1 cellular context compared by ENCODE assay signal in genomic region chr19:10838377-10838776, GRCh38.
TF ChIP-seq lines count a peak whose summit lies in the region.

No MANE protein-coding gene starts in this region.

TF ChIP-seq in K562, 482 proteins besides CTCF, POLR2A, EP300 and RAD21:
- no peak for TF ChIP-seq SAFB (IDR thresholded peaks at IDR 0.05; ENCODE audit: borderline replicate concordance, low read depth, low read length)
- no peak for TF ChIP-seq ZNF444 (CRISPR knock-in tag; IDR thresholded peaks at IDR 0.05)
- TF ChIP-seq MIER1 (IDR thresholded peaks at IDR 0.05; ENCODE audit: low read depth) = no peak
- no peak; the same call in 1 of the 2 replicates for TF ChIP-seq ZNF445 (CRISPR knock-in tag; IDR thresholded peaks at IDR 0.05; ENCODE audit: low read depth)
- TF ChIP-seq RBM34 (IDR thresholded peaks at IDR 0.05; ENCODE audit: borderline replicate concordance, insufficient read depth, low read length) = no peak
- TF ChIP-seq NR3C1 (CRISPR knock-in tag; IDR thresholded peaks at IDR 0.05) = no peak
- no peak for TF ChIP-seq ZNF551 (CRISPR knock-in tag; IDR thresholded peaks at IDR 0.05)
- TF ChIP-seq, protein P1, sequence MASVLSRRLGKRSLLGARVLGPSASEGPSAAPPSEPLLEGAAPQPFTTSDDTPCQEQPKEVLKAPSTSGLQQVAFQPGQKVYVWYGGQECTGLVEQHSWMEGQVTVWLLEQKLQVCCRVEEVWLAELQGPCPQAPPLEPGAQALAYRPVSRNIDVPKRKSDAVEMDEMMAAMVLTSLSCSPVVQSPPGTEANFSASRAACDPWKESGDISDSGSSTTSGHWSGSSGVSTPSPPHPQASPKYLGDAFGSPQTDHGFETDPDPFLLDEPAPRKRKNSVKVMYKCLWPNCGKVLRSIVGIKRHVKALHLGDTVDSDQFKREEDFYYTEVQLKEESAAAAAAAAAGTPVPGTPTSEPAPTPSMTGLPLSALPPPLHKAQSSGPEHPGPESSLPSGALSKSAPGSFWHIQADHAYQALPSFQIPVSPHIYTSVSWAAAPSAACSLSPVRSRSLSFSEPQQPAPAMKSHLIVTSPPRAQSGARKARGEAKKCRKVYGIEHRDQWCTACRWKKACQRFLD (CRISPR knock-in tag; IDR thresholded peaks at IDR 0.05) = no peak
- TF ChIP-seq SMARCA5 (IDR thresholded peaks at IDR 0.05) = no peak
- TF ChIP-seq, protein P2, sequence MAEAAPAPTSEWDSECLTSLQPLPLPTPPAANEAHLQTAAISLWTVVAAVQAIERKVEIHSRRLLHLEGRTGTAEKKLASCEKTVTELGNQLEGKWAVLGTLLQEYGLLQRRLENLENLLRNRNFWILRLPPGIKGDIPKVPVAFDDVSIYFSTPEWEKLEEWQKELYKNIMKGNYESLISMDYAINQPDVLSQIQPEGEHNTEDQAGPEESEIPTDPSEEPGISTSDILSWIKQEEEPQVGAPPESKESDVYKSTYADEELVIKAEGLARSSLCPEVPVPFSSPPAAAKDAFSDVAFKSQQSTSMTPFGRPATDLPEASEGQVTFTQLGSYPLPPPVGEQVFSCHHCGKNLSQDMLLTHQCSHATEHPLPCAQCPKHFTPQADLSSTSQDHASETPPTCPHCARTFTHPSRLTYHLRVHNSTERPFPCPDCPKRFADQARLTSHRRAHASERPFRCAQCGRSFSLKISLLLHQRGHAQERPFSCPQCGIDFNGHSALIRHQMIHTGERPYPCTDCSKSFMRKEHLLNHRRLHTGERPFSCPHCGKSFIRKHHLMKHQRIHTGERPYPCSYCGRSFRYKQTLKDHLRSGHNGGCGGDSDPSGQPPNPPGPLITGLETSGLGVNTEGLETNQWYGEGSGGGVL (CRISPR knock-in tag; IDR thresholded peaks at IDR 0.05) = no peak
- no peak for TF ChIP-seq SRSF7 (optimal IDR thresholded peaks at IDR 0.05; ENCODE audit: low read depth, low read length)
- TF ChIP-seq, protein P3, sequence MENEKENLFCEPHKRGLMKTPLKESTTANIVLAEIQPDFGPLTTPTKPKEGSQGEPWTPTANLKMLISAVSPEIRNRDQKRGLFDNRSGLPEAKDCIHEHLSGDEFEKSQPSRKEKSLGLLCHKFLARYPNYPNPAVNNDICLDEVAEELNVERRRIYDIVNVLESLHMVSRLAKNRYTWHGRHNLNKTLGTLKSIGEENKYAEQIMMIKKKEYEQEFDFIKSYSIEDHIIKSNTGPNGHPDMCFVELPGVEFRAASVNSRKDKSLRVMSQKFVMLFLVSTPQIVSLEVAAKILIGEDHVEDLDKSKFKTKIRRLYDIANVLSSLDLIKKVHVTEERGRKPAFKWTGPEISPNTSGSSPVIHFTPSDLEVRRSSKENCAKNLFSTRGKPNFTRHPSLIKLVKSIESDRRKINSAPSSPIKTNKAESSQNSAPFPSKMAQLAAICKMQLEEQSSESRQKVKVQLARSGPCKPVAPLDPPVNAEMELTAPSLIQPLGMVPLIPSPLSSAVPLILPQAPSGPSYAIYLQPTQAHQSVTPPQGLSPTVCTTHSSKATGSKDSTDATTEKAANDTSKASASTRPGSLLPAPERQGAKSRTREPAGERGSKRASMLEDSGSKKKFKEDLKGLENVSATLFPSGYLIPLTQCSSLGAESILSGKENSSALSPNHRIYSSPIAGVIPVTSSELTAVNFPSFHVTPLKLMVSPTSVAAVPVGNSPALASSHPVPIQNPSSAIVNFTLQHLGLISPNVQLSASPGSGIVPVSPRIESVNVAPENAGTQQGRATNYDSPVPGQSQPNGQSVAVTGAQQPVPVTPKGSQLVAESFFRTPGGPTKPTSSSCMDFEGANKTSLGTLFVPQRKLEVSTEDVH (IDR thresholded peaks at IDR 0.05; ENCODE audit: low read depth, partially characterized antibody) = no peak
- 0 out of 2 replicates have a peak, but pooled peaks have one; percentile 40 for TF ChIP-seq POLR2AphosphoS5 (IDR thresholded peaks at IDR 0.05; ENCODE audit: control insufficient read depth, insufficient read depth, low read depth, low read length)
- TF ChIP-seq MBD2 (IDR thresholded peaks at IDR 0.05; ENCODE audit: borderline replicate concordance, low read depth) = no peak
- peak; percentile 89 for TF ChIP-seq TBP (optimal IDR thresholded peaks at IDR 0.05; ENCODE audit: low read depth, low read length)
- TF ChIP-seq CBX3 (IDR thresholded peaks at IDR 0.05; ENCODE audit: borderline replicate concordance in 1 of 2, low read length in 2 of 2) = peak in 1 of 2 experiments; percentile 57; a peak in 1 of 3 replicates
- no peak for TF ChIP-seq ZNF764 (CRISPR knock-in tag; IDR thresholded peaks at IDR 0.05; ENCODE audit: low read depth)
- TF ChIP-seq CHD1 (IDR thresholded peaks at IDR 0.05; ENCODE audit: low read length) = no peak
- TF ChIP-seq, protein P4, sequence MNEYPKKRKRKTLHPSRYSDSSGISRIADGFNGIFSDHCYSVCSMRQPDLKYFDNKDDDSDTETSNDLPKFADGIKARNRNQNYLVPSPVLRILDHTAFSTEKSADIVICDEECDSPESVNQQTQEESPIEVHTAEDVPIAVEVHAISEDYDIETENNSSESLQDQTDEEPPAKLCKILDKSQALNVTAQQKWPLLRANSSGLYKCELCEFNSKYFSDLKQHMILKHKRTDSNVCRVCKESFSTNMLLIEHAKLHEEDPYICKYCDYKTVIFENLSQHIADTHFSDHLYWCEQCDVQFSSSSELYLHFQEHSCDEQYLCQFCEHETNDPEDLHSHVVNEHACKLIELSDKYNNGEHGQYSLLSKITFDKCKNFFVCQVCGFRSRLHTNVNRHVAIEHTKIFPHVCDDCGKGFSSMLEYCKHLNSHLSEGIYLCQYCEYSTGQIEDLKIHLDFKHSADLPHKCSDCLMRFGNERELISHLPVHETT (CRISPR knock-in tag; conservative IDR thresholded peaks at IDR 0.05 in 1 of 2, IDR thresholded peaks at IDR 0.05 in 1 of 2) = no peak
- TF ChIP-seq, protein P5, sequence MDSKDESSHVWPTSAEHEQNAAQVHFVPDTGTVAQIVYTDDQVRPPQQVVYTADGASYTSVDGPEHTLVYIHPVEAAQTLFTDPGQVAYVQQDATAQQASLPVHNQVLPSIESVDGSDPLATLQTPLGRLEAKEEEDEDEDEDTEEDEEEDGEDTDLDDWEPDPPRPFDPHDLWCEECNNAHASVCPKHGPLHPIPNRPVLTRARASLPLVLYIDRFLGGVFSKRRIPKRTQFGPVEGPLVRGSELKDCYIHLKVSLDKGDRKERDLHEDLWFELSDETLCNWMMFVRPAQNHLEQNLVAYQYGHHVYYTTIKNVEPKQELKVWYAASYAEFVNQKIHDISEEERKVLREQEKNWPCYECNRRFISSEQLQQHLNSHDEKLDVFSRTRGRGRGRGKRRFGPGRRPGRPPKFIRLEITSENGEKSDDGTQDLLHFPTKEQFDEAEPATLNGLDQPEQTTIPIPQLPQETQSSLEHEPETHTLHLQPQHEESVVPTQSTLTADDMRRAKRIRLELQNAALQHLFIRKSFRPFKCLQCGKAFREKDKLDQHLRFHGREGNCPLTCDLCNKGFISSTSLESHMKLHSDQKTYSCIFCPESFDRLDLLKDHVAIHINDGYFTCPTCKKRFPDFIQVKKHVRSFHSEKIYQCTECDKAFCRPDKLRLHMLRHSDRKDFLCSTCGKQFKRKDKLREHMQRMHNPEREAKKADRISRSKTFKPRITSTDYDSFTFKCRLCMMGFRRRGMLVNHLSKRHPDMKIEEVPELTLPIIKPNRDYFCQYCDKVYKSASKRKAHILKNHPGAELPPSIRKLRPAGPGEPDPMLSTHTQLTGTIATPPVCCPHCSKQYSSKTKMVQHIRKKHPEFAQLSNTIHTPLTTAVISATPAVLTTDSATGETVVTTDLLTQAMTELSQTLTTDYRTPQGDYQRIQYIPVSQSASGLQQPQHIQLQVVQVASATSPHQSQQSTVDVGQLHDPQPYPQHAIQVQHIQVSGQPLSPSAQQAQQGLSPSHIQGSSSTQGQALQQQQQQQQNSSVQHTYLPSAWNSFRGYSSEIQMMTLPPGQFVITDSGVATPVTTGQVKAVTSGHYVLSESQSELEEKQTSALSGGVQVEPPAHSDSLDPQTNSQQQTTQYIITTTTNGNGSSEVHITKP (IDR thresholded peaks at IDR 0.05; ENCODE audit: partially characterized antibody) = no peak
- TF ChIP-seq GTF2B (IDR thresholded peaks at IDR 0.05; ENCODE audit: extremely low read depth, insufficient read length) = peak; percentile 80
- TF ChIP-seq BCL6 (CRISPR knock-in tag; IDR thresholded peaks at IDR 0.05) = no peak
- TF ChIP-seq DIDO1 (tag; IDR thresholded peaks at IDR 0.05; ENCODE audit: low read depth) = no peak
- TF ChIP-seq CLOCK (CRISPR knock-in tag; IDR thresholded peaks at IDR 0.05; ENCODE audit: borderline replicate concordance) = no peak
- TF ChIP-seq HDAC6 (IDR thresholded peaks at IDR 0.05; ENCODE audit: low read depth, low read length) = no peak
